Comparison of ENCODE assay signal across 8 cellular contexts in the genomic region with DNA sequence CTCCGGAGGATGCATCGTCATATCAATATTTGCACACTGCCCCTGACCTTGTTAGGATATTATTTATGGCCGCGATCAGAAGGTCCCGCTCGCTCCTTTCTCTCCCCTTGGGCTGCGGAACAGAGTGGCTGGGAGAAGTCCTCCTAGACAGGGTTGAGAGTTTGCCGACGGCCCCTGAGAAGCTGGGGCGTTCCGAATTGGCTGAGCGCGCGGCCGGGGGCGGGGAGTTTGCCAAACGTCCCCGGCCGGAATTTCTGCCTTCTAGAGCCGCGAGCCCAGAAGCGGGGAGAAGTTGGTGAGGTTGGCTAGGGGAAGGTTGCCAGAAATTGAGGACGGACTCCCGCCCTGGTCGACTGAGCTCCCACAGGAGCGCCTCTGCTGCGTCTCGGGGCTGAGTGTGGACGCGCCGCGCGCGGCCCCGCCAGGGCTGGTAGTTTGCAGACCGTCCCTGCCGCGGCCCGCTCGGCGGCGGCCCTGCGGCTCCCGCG.
A peak's percentile ranks its signal among the peaks of the same experiment; 100 is the strongest.
DNase-seq lines count a peak whose midpoint lies in the region; ATAC-seq and TF ChIP-seq lines count a peak whose summit lies in the region.

No MANE protein-coding gene starts in this region.

- TF ChIP-seq CTCF in AG10803 (conservative IDR thresholded peaks at IDR 0.05; ENCODE audit: low read length) (no peak), kidney epithelial cell (IDR thresholded peaks at IDR 0.05; ENCODE audit: insufficient read depth, low read length, poor library complexity, severe bottlenecking) (no peak)

- H3K36me3 ChIP-seq in kidney epithelial cell (ENCODE audit: control insufficient read depth, insufficient read depth, low read length): no peaks in the 10 kb centered on the region

- H3K4me3 ChIP-seq in AG10803 (ENCODE audit: low read length) (peak overlapping the region; percentile 71), kidney epithelial cell (ENCODE audit: low read depth, low read length) (peak overlapping the region; percentile 81)

- no peaks in the 10 kb centered on the region for H3K27me3 ChIP-seq in kidney epithelial cell (ENCODE audit: control insufficient read depth, insufficient read depth, low read length)

- peak; percentile 96 for DNase-seq in AG10803 (ENCODE audit: low read depth)
- peak; percentile 78 for DNase-seq in NCI-H345 treated with DMSO at 0.1 percent for 48 hours (lab: John Stamatoyannopoulos, UW; ENCODE audit: unreplicated experiment)
- DNase-seq in cerebellar nuclear complex (lab: John Stamatoyannopoulos, UW): peak; percentile 21 to 63
- peak; percentile 69 for DNase-seq in kidney epithelial cell (ENCODE audit: low read depth)
- DNase-seq in stimulated activated CD4-positive, alpha-beta T cell treated with anti-CD3 and anti-CD28 coated beads, Interleukin-15, amount 100 ng/mL, for 24 hours: peak; percentile 90

- ATAC-seq in HG03159 (IDR thresholded peaks at IDR 0.05; ENCODE audit: unreplicated experiment): peak; percentile 57
- ATAC-seq in activated CD4-positive, CD25-positive, alpha-beta regulatory T cell treated with anti-CD3 and anti-CD28 coated beads, Interleukin-2, amount 50 U/mL, for 24 hours: peak; percentile 64 to 65

- TF ChIP-seq POLR2A in GM18951 (IDR thresholded peaks at IDR 0.05; ENCODE audit: extremely low read depth, insufficient read depth, insufficient read length): peak; percentile 75

- in situ Hi-C loops in GM18951 (cut with MboI; ENCODE audit: low sequenced_read_pairs, unreplicated experiment): loop anchor here (10.0 kb wide), 1 partner anchor 295 kb away; no protein-coding TSS in a partner anchor

Comparison
In these comparisons a context has a peak if more than half of its experiments do, and no peak if none do; other contexts are left out.
1. Peak in every context shown above with its lines: DNase-seq, ATAC-seq and H3K4me3 ChIP-seq.
2. DNase-seq: peak in every context shown above with its lines; median percentile 96 in AG10803; 90 in stimulated activated CD4-positive, alpha-beta T cell treated with anti-CD3 and anti-CD28 coated beads, Interleukin-15, amount 100 ng/mL, for 24 hours; 78 in NCI-H345 treated with DMSO at 0.1 percent for 48 hours; 69 in kidney epithelial cell; 42 in cerebellar nuclear complex.